ENCODE assay signal across 1 cellular context in the genomic region with DNA sequence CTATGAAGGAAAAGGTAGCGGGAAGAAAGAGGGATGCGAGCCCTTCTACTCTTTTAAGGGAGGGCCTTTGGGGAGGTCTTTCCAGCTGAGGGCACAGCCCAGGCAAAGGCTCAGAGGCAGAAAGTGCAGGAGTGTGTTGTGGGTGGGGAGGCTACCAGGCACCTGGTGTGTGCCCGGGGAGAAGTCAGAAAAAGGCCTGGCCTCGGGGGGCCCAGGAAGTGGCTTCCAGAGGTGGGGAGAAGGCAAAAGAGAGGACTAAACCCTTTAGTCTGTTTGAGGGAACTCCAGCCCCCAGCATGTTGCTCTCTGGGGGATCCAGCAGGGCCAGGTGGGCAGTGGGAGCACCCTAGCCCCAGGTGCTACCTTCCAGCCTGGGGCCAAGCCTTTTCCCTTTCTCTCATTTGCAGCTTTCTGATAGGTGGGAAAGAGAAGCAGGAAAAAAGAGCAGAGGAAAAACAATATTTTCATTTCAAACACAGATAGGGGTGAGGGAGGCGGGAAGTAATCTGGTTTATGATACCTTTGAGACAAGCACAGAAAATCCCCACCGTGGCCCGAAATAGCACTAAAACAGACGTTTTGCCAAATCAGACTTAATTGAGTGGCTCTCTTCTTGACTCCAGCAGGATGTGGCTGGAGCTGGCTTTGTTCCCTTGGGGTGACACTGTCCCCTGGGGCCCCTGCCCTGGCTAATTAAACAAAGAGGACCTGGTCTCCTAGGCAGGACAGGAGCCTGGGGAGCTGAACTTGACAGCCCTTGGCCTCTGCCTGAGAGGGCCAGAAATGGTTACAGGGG.
TF ChIP-seq lines count a peak whose summit lies in the region.

No MANE protein-coding gene starts in this region.

TF ChIP-seq in HCT116, 20 proteins besides CTCF, POLR2A, EP300 and RAD21 (continued from another document):
- TF ChIP-seq SRF (IDR thresholded peaks at IDR 0.05; ENCODE audit: low read depth) (no peak), CEBPB (IDR thresholded peaks at IDR 0.05; ENCODE audit: low read depth) (no peak), JUND (IDR thresholded peaks at IDR 0.05) (no peak), EGR1 (IDR thresholded peaks at IDR 0.05; ENCODE audit: low read depth) (no peak), ELF1 (IDR thresholded peaks at IDR 0.05; ENCODE audit: borderline replicate concordance, low read depth) (no peak), CBX3 (IDR thresholded peaks at IDR 0.05; ENCODE audit: low read depth) (no peak), EZH2phosphoT487 (IDR thresholded peaks at IDR 0.05; ENCODE audit: borderline replicate concordance) (no peak), ZFX (IDR thresholded peaks at IDR 0.05) (no peak), POLR2AphosphoS5 (IDR thresholded peaks at IDR 0.05; ENCODE audit: low read depth, low read length) (no peak), EZH2 (IDR thresholded peaks at IDR 0.05) (no peak)
- TF ChIP-seq, protein P1, sequence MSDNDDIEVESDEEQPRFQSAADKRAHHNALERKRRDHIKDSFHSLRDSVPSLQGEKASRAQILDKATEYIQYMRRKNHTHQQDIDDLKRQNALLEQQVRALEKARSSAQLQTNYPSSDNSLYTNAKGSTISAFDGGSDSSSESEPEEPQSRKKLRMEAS (IDR thresholded peaks at IDR 0.05): no peak
- TF ChIP-seq, protein P2, sequence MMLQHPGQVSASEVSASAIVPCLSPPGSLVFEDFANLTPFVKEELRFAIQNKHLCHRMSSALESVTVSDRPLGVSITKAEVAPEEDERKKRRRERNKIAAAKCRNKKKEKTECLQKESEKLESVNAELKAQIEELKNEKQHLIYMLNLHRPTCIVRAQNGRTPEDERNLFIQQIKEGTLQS (IDR thresholded peaks at IDR 0.05): no peak
TF ChIP-seq in HCT116: peak in this region for 0.
